36 cellular contexts compared by ENCODE assay signal in genomic region chr6:41079080-41079479, GRCh38. TPM values are rescaled to one million over a fixed set of nuclear protein-coding genes. Genes with fewer than 3 reads are reported as not detected.
A peak's percentile ranks its signal among the peaks of the same experiment; 100 is the strongest.
DNase-seq lines count a peak whose midpoint lies in the region; ATAC-seq and TF ChIP-seq lines count a peak whose summit lies in the region.
"Had no signal": no experiment of that assay in that cellular context is flagged by ENCODE, and none has a peak within 500 bp of the region (broad histone marks: within the 10 kb centered on the region; RNA-seq: fewer than 3 reads in every experiment).

No MANE protein-coding gene starts in this region.

- no peak for DNase-seq in activated T-cell treated with anti-CD3 and anti-CD28 coated beads, Interleukin-2, amount 50 U/mL, for 72 hours
- no peak for DNase-seq in activated T-cell treated with anti-CD3 and anti-CD28 coated beads for 4 hours
- no peak for DNase-seq in CD4-positive, alpha-beta memory T cell
- DNase-seq in activated B cell treated with CpG ODN at 0.5 μM for 24 hours, result no peak
- no peak for DNase-seq in naive thymus-derived CD8-positive, alpha-beta T cell
- no peak for DNase-seq in activated CD8-positive, alpha-beta memory T cell treated with anti-CD3 and anti-CD28 coated beads, Interleukin-2, amount 50 U/mL, for 4 hours
- DNase-seq in transverse colon, result no peak
- DNase-seq: AML-193; Caco-2; effector CD8-positive, alpha-beta T cell; GDM1; hypothalamus; immature natural killer cell; Kasumi-1; mammary epithelial cell; MV-4-11; NCI-H1436; NCI-H2081; NCI-H226; NCI-H69; PC-9; right cardiac atrium; stimulated activated naive CD4-positive, alpha-beta T cell; T-helper 17 cell; testis had no signal

- H3K27me3 Mint-ChIP-seq in activated T-cell treated with anti-CD3 and anti-CD28 coated beads, Interleukin-2, amount 50 U/mL, for 72 hours (ENCODE audit: low read depth), result no peaks in the 10 kb centered on the region
- H3K27me3 Mint-ChIP-seq in CD4-positive, alpha-beta memory T cell, result no peaks in the 10 kb centered on the region
- no peaks in the 10 kb centered on the region for H3K27me3 Mint-ChIP-seq in activated B cell treated with CpG ODN at 0.5 μM for 24 hours
- no peaks in the 10 kb centered on the region for H3K27me3 Mint-ChIP-seq in naive thymus-derived CD8-positive, alpha-beta T cell
- H3K27me3 Mint-ChIP-seq: T-helper 17 cell had no signal

- H3K4me1 ChIP-seq in CD4-positive, alpha-beta memory T cell (ENCODE audit: insufficient read depth, low read length), result peaks cover 75% of the 10 kb centered on the region
- H3K4me1 ChIP-seq in transverse colon, result peaks cover 9 to 42% (median 27%) of the 10 kb centered on the region in 4 donors

- H3K9me3 ChIP-seq in CD4-positive, alpha-beta memory T cell (ENCODE audit: control insufficient read depth in 1 of 2, low read length in 2 of 2), result no peaks in the 10 kb centered on the region
- H3K9me3 ChIP-seq in transverse colon, result no peaks in the 10 kb centered on the region
- H3K9me3 ChIP-seq: Caco-2, testis had no signal

- WGBS in transverse colon (ENCODE audit: low coverage in 1 of 2), 2 donors, result 100% methylated on average over 1 of the region's 1 CpG; no CpG with 5 or more reads in 1 of the 2 donors

- H3K4me3 ChIP-seq in CD4-positive, alpha-beta memory T cell (ENCODE audit: low read length in 2 of 2), result no peak overlapping the region
- H3K4me3 ChIP-seq in transverse colon, result no peak overlapping the region
- H3K4me3 ChIP-seq: cardiac muscle cell, PC-9, SK-N-MC, smooth muscle cell, testis had no signal

- H3K36me3 Mint-ChIP-seq in activated T-cell treated with anti-CD3 and anti-CD28 coated beads, Interleukin-2, amount 50 U/mL, for 72 hours (ENCODE audit: insufficient read depth in 2 of 2), result peaks cover 2 to 16% of the 10 kb centered on the region in 2 donors
- H3K36me3 Mint-ChIP-seq in CD4-positive, alpha-beta memory T cell, result peaks cover 31 to 56% of the 10 kb centered on the region in 2 donors
- H3K36me3 Mint-ChIP-seq in activated B cell treated with CpG ODN at 0.5 μM for 24 hours (ENCODE audit: low read depth), result peaks cover 65% of the 10 kb centered on the region
- peaks cover 4 to 45% (median 15%) of the 10 kb centered on the region in 3 donors for H3K36me3 Mint-ChIP-seq in naive thymus-derived CD8-positive, alpha-beta T cell

- TF ChIP-seq EP300 in transverse colon (IDR thresholded peaks at IDR 0.05; ENCODE audit: low read depth), result no peak

- TF ChIP-seq POLR2A in transverse colon (IDR thresholded peaks at IDR 0.05), result no peak

- ATAC-seq in activated T-cell treated with anti-CD3 and anti-CD28 coated beads, Interleukin-2, amount 50 U/mL, for 72 hours (replicated peaks in 1 of 2), result no peak
- ATAC-seq in activated B cell treated with CpG ODN at 0.5 μM for 24 hours (ENCODE audit: low read depth) (no peak), GM18520 (IDR thresholded peaks at IDR 0.05; ENCODE audit: unreplicated experiment) (no peak)
- no peak for ATAC-seq in naive thymus-derived CD8-positive, alpha-beta T cell
- ATAC-seq: activated CD4-positive, CD25-positive, alpha-beta regulatory T cell treated with anti-CD3 and anti-CD28 coated beads, Interleukin-2, amount 50 U/mL, for 24 hours; HCT116; HepG2; right cardiac atrium; T-helper 17 cell had no signal

- peak overlapping the region in 1 of 2 donors; percentile 8 for H3K4me3 Mint-ChIP-seq in activated T-cell treated with anti-CD3 and anti-CD28 coated beads, Interleukin-2, amount 50 U/mL, for 72 hours
- peak overlapping the region in 2 of 8 donors; percentile 29 to 53 for H3K4me3 Mint-ChIP-seq in CD4-positive, alpha-beta memory T cell
- H3K4me3 Mint-ChIP-seq in activated B cell treated with CpG ODN at 0.5 μM for 24 hours, result no peak overlapping the region
- peak overlapping the region in 3 of 10 donors; percentile 12 to 31 (median 26) for H3K4me3 Mint-ChIP-seq in naive thymus-derived CD8-positive, alpha-beta T cell
- H3K4me3 Mint-ChIP-seq: immature natural killer cell, T-helper 17 cell had no signal

- CTCF ChIA-PET in CD4-positive, alpha-beta memory T cell (lab: Charles Lee; ENCODE audit: partially characterized antibody), result interaction anchor here (1.1 to 1.8 kb wide), 2 partner anchors 51 to 103 kb away, joined by 3 to 5 read pairs; no protein-coding TSS in a partner anchor
- CTCF ChIA-PET in activated B cell treated with CpG ODN at 0.5 μM for 24 hours (lab: Charles Lee), result interaction anchor here (0.5 to 1.6 kb wide), 4 partner anchors 9 to 102 kb away, joined by 3 read pairs; no protein-coding TSS in a partner anchor

- H3K9me3 Mint-ChIP-seq in activated T-cell treated with anti-CD3 and anti-CD28 coated beads, Interleukin-2, amount 50 U/mL, for 72 hours, result no peaks in the 10 kb centered on the region
- H3K9me3 Mint-ChIP-seq in CD4-positive, alpha-beta memory T cell, result no peaks in the 10 kb centered on the region
- H3K9me3 Mint-ChIP-seq in activated B cell treated with CpG ODN at 0.5 μM for 24 hours, result no peaks in the 10 kb centered on the region
- no peaks in the 10 kb centered on the region for H3K9me3 Mint-ChIP-seq in naive thymus-derived CD8-positive, alpha-beta T cell
- H3K9me3 Mint-ChIP-seq: immature natural killer cell had no signal

- peaks cover 14% of the 10 kb centered on the region for H3K36me3 ChIP-seq in CD4-positive, alpha-beta memory T cell (ENCODE audit: insufficient read depth, low read length)
- H3K36me3 ChIP-seq in transverse colon, result peaks cover 0 to 31% (median 4%) of the 10 kb centered on the region in 4 donors

- H3K27ac Mint-ChIP-seq in activated T-cell treated with anti-CD3 and anti-CD28 coated beads, Interleukin-2, amount 50 U/mL, for 72 hours, result peak overlapping the region; percentile 85
- H3K27ac Mint-ChIP-seq in CD4-positive, alpha-beta memory T cell, result peak overlapping the region; percentile 43 to 91 (median 78)
- H3K27ac Mint-ChIP-seq in activated B cell treated with CpG ODN at 0.5 μM for 24 hours, result peak overlapping the region; percentile 5
- H3K27ac Mint-ChIP-seq in naive thymus-derived CD8-positive, alpha-beta T cell, result peak overlapping the region in 9 of 10 donors; percentile 75 to 95 (median 89)

- H3K27ac ChIP-seq in CD4-positive, alpha-beta memory T cell (ENCODE audit: low read depth, low read length), result peak overlapping the region; percentile 17
- H3K27ac ChIP-seq in transverse colon, result no peak overlapping the region
- H3K27ac ChIP-seq: cardiac muscle cell, PC-9, SK-N-MC, testis had no signal

- in situ Hi-C loops in transverse colon (cut with MboI; ENCODE audit: low pct_ligation_motif_present in 1 of 4, low pct_unique_long_range_greater_than_20kb in 1 of 4, low sequenced_read_pairs in 3 of 4), result loop anchor here in 1 of 4 donors (25.0 kb wide), 1 partner anchor 233 kb away; no protein-coding TSS in a partner anchor

- no peak for TF ChIP-seq CTCF in activated B cell treated with CpG ODN at 0.5 μM for 24 hours (IDR thresholded peaks at IDR 0.05)
- TF ChIP-seq CTCF in transverse colon (IDR thresholded peaks at IDR 0.05), result no peak

- intact Hi-C loops in CD4-positive, alpha-beta memory T cell (cut with micrococcal nuclease), result no loop called here
- intact Hi-C loops in activated B cell treated with CpG ODN at 0.5 μM for 24 hours (cut with micrococcal nuclease), result loop anchor here (10.0 kb wide), 1 partner anchor 1666 kb away; the partner anchor contains the start of gene TBCC
- intact Hi-C loops in transverse colon (cut with DNase I; ENCODE audit: low total_unique reads), result no loop called here

- POLR2A ChIA-PET in CD4-positive, alpha-beta memory T cell (lab: Charles Lee; ENCODE audit: partially characterized antibody), result no interaction called here
- POLR2A ChIA-PET in activated B cell treated with CpG ODN at 0.5 μM for 24 hours (lab: Charles Lee), result no interaction called here
- POLR2A ChIA-PET in naive thymus-derived CD8-positive, alpha-beta T cell (lab: Charles Lee), result interaction anchor here (0.6 kb wide), 1 partner anchor 1850 kb away, joined by 5 read pairs; the partner anchor contains the start of gene CNPY3

- peaks cover 73% of the 10 kb centered on the region for H3K4me1 Mint-ChIP-seq in activated T-cell treated with anti-CD3 and anti-CD28 coated beads, Interleukin-2, amount 50 U/mL, for 72 hours (ENCODE audit: low read depth)
- H3K4me1 Mint-ChIP-seq in CD4-positive, alpha-beta memory T cell, result peaks cover 54 to 92% (median 75%) of the 10 kb centered on the region in 4 donors
- peaks cover 62% of the 10 kb centered on the region for H3K4me1 Mint-ChIP-seq in activated B cell treated with CpG ODN at 0.5 μM for 24 hours
- peaks cover 30 to 89% (median 80%) of the 10 kb centered on the region in 4 donors for H3K4me1 Mint-ChIP-seq in naive thymus-derived CD8-positive, alpha-beta T cell

- no peaks in the 10 kb centered on the region for H3K27me3 ChIP-seq in CD4-positive, alpha-beta memory T cell (ENCODE audit: insufficient read depth, low read length)
- no peaks in the 10 kb centered on the region for H3K27me3 ChIP-seq in transverse colon
- H3K27me3 ChIP-seq: cardiac muscle cell, testis had no signal

RNA-seq across cellular contexts. Expression of gene NFYA, which starts 6.3 kb away (rescaled TPM):
- 10 to 100 TPM; 32.4 to 34.4 TPM for total RNA-seq in activated T-cell treated with anti-CD3 and anti-CD28 coated beads, Interleukin-2, amount 50 U/mL, for 72 hours
- 10 to 100 TPM; 56.7 to 56.9 TPM for total RNA-seq in CD4-positive, alpha-beta memory T cell
- polyA plus RNA-seq in CD4-positive, alpha-beta memory T cell, result 10 to 100 TPM; 10.7 to 27.7 TPM
- total RNA-seq in activated B cell treated with CpG ODN at 0.5 μM for 24 hours (33.7 and 35.1 TPM in 2 replicates), transverse colon (10 to 100 TPM; 11.1 to 64.3 (median 20.9) TPM)
- total RNA-seq in naive thymus-derived CD8-positive, alpha-beta T cell, result 10 to 100 TPM; 58.9 to 60.0 TPM
- 10 to 100 TPM; 17.0 to 27.9 (median 20.4) TPM for polyA plus RNA-seq in naive thymus-derived CD8-positive, alpha-beta T cell

RNA-seq across cellular contexts. Expression of gene OARD1, which starts 6.9 kb away (rescaled TPM):
- total RNA-seq in activated T-cell treated with anti-CD3 and anti-CD28 coated beads, Interleukin-2, amount 50 U/mL, for 72 hours, result 10 to 100 TPM; 62.7 to 73.1 TPM
- total RNA-seq in CD4-positive, alpha-beta memory T cell, result 10 to 100 TPM; 51.7 to 56.4 TPM
- polyA plus RNA-seq in CD4-positive, alpha-beta memory T cell, result 10 to 100 TPM; 41.0 to 56.7 TPM
- total RNA-seq in activated B cell treated with CpG ODN at 0.5 μM for 24 hours (30.7 and 37.1 TPM in 2 replicates), transverse colon (10 to 100 TPM in 2 of 4 donors, 1 to 10 TPM in 2; 1.4 to 27.6 (median 13.7) TPM)
- 10 to 100 TPM; 48.7 to 52.1 TPM for total RNA-seq in naive thymus-derived CD8-positive, alpha-beta T cell
- 10 to 100 TPM; 41.2 to 48.5 (median 48.1) TPM for polyA plus RNA-seq in naive thymus-derived CD8-positive, alpha-beta T cell

RNA-seq across cellular contexts. Expression of gene APOBEC2, which starts 26.1 kb away (rescaled TPM):
- total RNA-seq in activated T-cell treated with anti-CD3 and anti-CD28 coated beads, Interleukin-2, amount 50 U/mL, for 72 hours, result not detected
- not detected for total RNA-seq in CD4-positive, alpha-beta memory T cell
- under 1 TPM; 0.44 to 0.91 TPM for polyA plus RNA-seq in CD4-positive, alpha-beta memory T cell
- not detected in 2 replicates for total RNA-seq in activated B cell treated with CpG ODN at 0.5 μM for 24 hours
- total RNA-seq in naive thymus-derived CD8-positive, alpha-beta T cell, result not detected
- polyA plus RNA-seq in naive thymus-derived CD8-positive, alpha-beta T cell, result under 1 TPM in 2 of 3 donors, not detected in 1; 0.39 to 0.45 TPM
- not detected for total RNA-seq in transverse colon
- total RNA-seq: A673, astrocyte, epithelial cell of proximal tubule, mammary epithelial cell, PC-9, smooth muscle cell, T-helper 17 cell had no signal
- polyA plus RNA-seq: HepG2, mammary epithelial cell had no signal

RNA-seq across cellular contexts. Expression of gene TSPO2, which starts 36.8 kb away (rescaled TPM):
- total RNA-seq in activated T-cell treated with anti-CD3 and anti-CD28 coated beads, Interleukin-2, amount 50 U/mL, for 72 hours, result not detected
- total RNA-seq in CD4-positive, alpha-beta memory T cell, result not detected
- polyA plus RNA-seq in CD4-positive, alpha-beta memory T cell, result not detected
- total RNA-seq in activated B cell treated with CpG ODN at 0.5 μM for 24 hours, result not detected in 2 replicates
- total RNA-seq in naive thymus-derived CD8-positive, alpha-beta T cell, result not detected
- polyA plus RNA-seq in naive thymus-derived CD8-positive, alpha-beta T cell, result not detected
- not detected for total RNA-seq in transverse colon
- total RNA-seq: A673, astrocyte, cardiac muscle cell, epithelial cell of proximal tubule, HepG2, mammary epithelial cell, PC-9, posterior vena cava, right cardiac atrium, smooth muscle cell, T-helper 17 cell, testis had no signal
- polyA plus RNA-seq: cardiac muscle cell, immature natural killer cell, mammary epithelial cell, right cardiac atrium, smooth muscle cell had no signal

RNA-seq across cellular contexts. Expression of gene UNC5CL, which starts 40.1 kb away (rescaled TPM):
- 1 to 10 TPM; 4.0 to 5.5 TPM for total RNA-seq in activated T-cell treated with anti-CD3 and anti-CD28 coated beads, Interleukin-2, amount 50 U/mL, for 72 hours
- total RNA-seq in CD4-positive, alpha-beta memory T cell, result 1 to 10 TPM; 6.2 to 6.4 TPM
- polyA plus RNA-seq in CD4-positive, alpha-beta memory T cell, result under 1 TPM; 0.13 to 0.69 TPM
- total RNA-seq in activated B cell treated with CpG ODN at 0.5 μM for 24 hours (1.7 and 2.2 TPM in 2 replicates), transverse colon (1 to 10 TPM in 3 of 4 donors, not detected in 1; 2.5 to 8.4 (median 4.4) TPM)
- total RNA-seq in naive thymus-derived CD8-positive, alpha-beta T cell, result 1 to 10 TPM; 6.3 to 7.3 TPM
- under 1 TPM in 2 of 3 donors, not detected in 1; 0.07 to 0.34 TPM for polyA plus RNA-seq in naive thymus-derived CD8-positive, alpha-beta T cell

Comparison
In these comparisons a context has a peak if more than half of its experiments do, and no peak if none do; other contexts are left out.
1. H3K27ac Mint-ChIP-seq: peak in every context shown above with its lines; median percentile 89 in naive thymus-derived CD8-positive, alpha-beta T cell; 85 in activated T-cell treated with anti-CD3 and anti-CD28 coated beads, Interleukin-2, amount 50 U/mL, for 72 hours; 78 in CD4-positive, alpha-beta memory T cell; 5 in activated B cell treated with CpG ODN at 0.5 μM for 24 hours.